ENCODE assay signal across 23 cellular contexts in the genomic region with DNA sequence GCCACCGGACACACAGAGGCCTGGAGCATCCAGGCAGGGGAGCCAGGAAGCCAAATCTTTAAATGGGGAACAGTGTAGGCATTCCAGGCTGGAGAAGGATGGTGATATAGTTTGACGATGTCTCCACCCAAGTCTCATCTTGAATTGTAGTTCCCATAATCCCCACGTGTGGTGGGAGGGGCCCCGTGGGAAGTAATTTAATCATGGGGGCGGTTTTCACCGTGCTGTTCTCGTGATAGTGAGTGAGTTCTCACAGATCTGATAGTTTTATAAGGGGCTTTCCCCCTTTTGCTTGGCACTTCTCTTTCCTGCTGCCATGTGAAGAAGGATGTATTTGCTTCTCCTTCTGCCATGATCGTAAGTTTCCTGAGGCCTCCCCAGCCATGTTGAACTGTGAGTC. TPM values are rescaled to one million over a fixed set of nuclear protein-coding genes. Genes with fewer than 3 reads are reported as not detected.
DNase-seq lines count a peak whose midpoint lies in the region; ATAC-seq and TF ChIP-seq lines count a peak whose summit lies in the region.
"Had no signal": no experiment of that assay in that cellular context is flagged by ENCODE, and none has a peak within 500 bp of the region (broad histone marks: within the 10 kb centered on the region; RNA-seq: fewer than 3 reads in every experiment).

No MANE protein-coding gene starts in this region.

- WGBS in H9 (ENCODE audit: extremely low coverage, insufficient read length, low lambda C conversion rate), result no CpG with 5 or more reads among the region's 8 CpGs

- no peak overlapping the region for H4K5ac ChIP-seq in H9 (ENCODE audit: insufficient read length, low read depth, low read length)

- H4K20me1 ChIP-seq in H9 (ENCODE audit: control insufficient read depth, insufficient read depth, insufficient read length), result no peaks in the 10 kb centered on the region

- no peak overlapping the region for H2AFZ ChIP-seq in H9 (ENCODE audit: low read length)

- H3K9me3 Mint-ChIP-seq in H9 (no peaks in the 10 kb centered on the region), activated B cell treated with CpG ODN at 0.5 μM for 24 hours (no peaks in the 10 kb centered on the region), memory B cell (no peaks in the 10 kb centered on the region)
- H3K9me3 Mint-ChIP-seq: CD4-positive, CD25-positive, alpha-beta regulatory T cell; nephron had no signal

- no peak overlapping the region for H3K4me3 Mint-ChIP-seq in H9
- H3K4me3 Mint-ChIP-seq in activated B cell treated with CpG ODN at 0.5 μM for 24 hours, result peak overlapping the region; percentile 46
- no peak overlapping the region for H3K4me3 Mint-ChIP-seq in memory B cell
- H3K4me3 Mint-ChIP-seq: activated CD8-positive, alpha-beta T cell treated with anti-CD3 and anti-CD28 coated beads, Interleukin-2, amount 10 ng/mL, durations not matched to agents 7 days and 5 days; CD4-positive, CD25-positive, alpha-beta regulatory T cell; nephron had no signal

- no peak overlapping the region for H2AK5ac ChIP-seq in H9 (ENCODE audit: insufficient read length, low read length)

- H3K27ac Mint-ChIP-seq in H9 (peak overlapping the region in 2 of 3 experiments; percentile 7 to 95; a peak in 2 of 7 replicates), activated B cell treated with CpG ODN at 0.5 μM for 24 hours (peak overlapping the region; percentile 12), memory B cell (no peak overlapping the region)
- H3K27ac Mint-ChIP-seq: activated CD8-positive, alpha-beta T cell treated with anti-CD3 and anti-CD28 coated beads, Interleukin-2, amount 10 ng/mL, durations not matched to agents 7 days and 5 days; CD4-positive, CD25-positive, alpha-beta regulatory T cell; nephron had no signal

- H3K4ac ChIP-seq in H9 (ENCODE audit: low read depth, low read length), result no peak overlapping the region

- H3K79me2 ChIP-seq in H9 (ENCODE audit: insufficient read depth, low read length), result no peaks in the 10 kb centered on the region

- H2BK12ac ChIP-seq in H9 (ENCODE audit: insufficient read length, low read depth, low read length), result no peak overlapping the region

- no peak overlapping the region for H3K23ac ChIP-seq in H9 (ENCODE audit: insufficient read length, low read depth, low read length)

- H2BK120ac ChIP-seq in H9 (ENCODE audit: low read depth, low read length, poor library complexity, severe bottlenecking), result no peak overlapping the region

- H3K4me1 ChIP-seq in BE2C (peaks cover 22% of the 10 kb centered on the region), H9 (ENCODE audit: insufficient read depth, low read length) (peaks cover 7% of the 10 kb centered on the region; the same call in 1 of the 2 replicates)
- H3K4me1 ChIP-seq: breast epithelium, vagina had no signal

- no peak overlapping the region for H3K14ac ChIP-seq in H9 (ENCODE audit: insufficient read depth, low read length)

- no peak overlapping the region for H3K27ac ChIP-seq in H9 (ENCODE audit: insufficient read length, low read depth, low read length)
- H3K27ac ChIP-seq: breast epithelium, vagina had no signal

- CTCF ChIA-PET in activated B cell treated with CpG ODN at 0.5 μM for 24 hours (lab: Charles Lee), result no interaction called here

- H3T11ph ChIP-seq in H9 (ENCODE audit: low read length), result no peak overlapping the region

- H3K79me1 ChIP-seq in H9 (ENCODE audit: insufficient read depth, low read depth, low read length, poor library complexity, severe bottlenecking), result no peaks in the 10 kb centered on the region

- H3K23me2 ChIP-seq in H9 (ENCODE audit: insufficient read length, low read depth, low read length, poor library complexity, severe bottlenecking), result no peaks in the 10 kb centered on the region

- H3K18ac ChIP-seq in H9 (ENCODE audit: insufficient read length, low read depth, low read length), result no peak overlapping the region

- H3K36me3 ChIP-seq in BE2C, result no peaks in the 10 kb centered on the region
- H3K36me3 ChIP-seq: breast epithelium, vagina had no signal

- H4K91ac ChIP-seq in H9 (ENCODE audit: insufficient read length, low read depth, low read length), result no peak overlapping the region

- TF ChIP-seq CTCF in BE2C (IDR thresholded peaks at IDR 0.05; ENCODE audit: low read depth, low read length), result no peak
- no peak for TF ChIP-seq CTCF in H9 (conservative IDR thresholded peaks at IDR 0.05)
- no peak for TF ChIP-seq CTCF in activated B cell treated with CpG ODN at 0.5 μM for 24 hours (IDR thresholded peaks at IDR 0.05)

- no peak overlapping the region for H2BK15ac ChIP-seq in H9 (ENCODE audit: low read depth, low read length)

- H3K4me2 ChIP-seq in H9 (ENCODE audit: insufficient read depth, insufficient read length, low read length), result no peak overlapping the region

- no peak overlapping the region for H3K56ac ChIP-seq in H9 (ENCODE audit: insufficient read length, low read depth, low read length)

- H3K4me1 Mint-ChIP-seq in H9 (peaks cover 27 to 50% of the 10 kb centered on the region in 2 experiments), activated B cell treated with CpG ODN at 0.5 μM for 24 hours (peaks cover 49% of the 10 kb centered on the region), memory B cell (peaks cover 11% of the 10 kb centered on the region)
- H3K4me1 Mint-ChIP-seq: nephron had no signal

- no peak overlapping the region for H3K9ac ChIP-seq in H9 (ENCODE audit: extremely low read depth, insufficient read length, low read length)

- no peak overlapping the region for H4K8ac ChIP-seq in H9 (replicated peaks; ENCODE audit: insufficient read length, low read depth, low read length)

- intact Hi-C loops in activated B cell treated with CpG ODN at 0.5 μM for 24 hours (cut with micrococcal nuclease), result no loop called here

- H3K4me3 ChIP-seq in BE2C (ENCODE audit: low read depth, low read length), result peak overlapping the region; percentile 34
- H3K4me3 ChIP-seq: breast epithelium, vagina had no signal

- H3K27me3 Mint-ChIP-seq in H9 (ENCODE audit: low read depth), result peaks cover 15% of the 10 kb centered on the region
- H3K27me3 Mint-ChIP-seq in activated B cell treated with CpG ODN at 0.5 μM for 24 hours, result peaks cover 3% of the 10 kb centered on the region
- H3K27me3 Mint-ChIP-seq in memory B cell, result peaks cover 15% of the 10 kb centered on the region

- no peaks in the 10 kb centered on the region for H3K27me3 ChIP-seq in BE2C
- no peaks in the 10 kb centered on the region for H3K27me3 ChIP-seq in H9 (ENCODE audit: insufficient read depth, low read length)
- H3K27me3 ChIP-seq: breast epithelium, vagina had no signal

- POLR2A ChIA-PET in activated B cell treated with CpG ODN at 0.5 μM for 24 hours (lab: Charles Lee), result no interaction called here

- H3K9me3 ChIP-seq in BE2C (no peaks in the 10 kb centered on the region), H9 (ENCODE audit: control insufficient read depth, low read depth, low read length) (no peaks in the 10 kb centered on the region)
- H3K9me3 ChIP-seq: breast epithelium, vagina had no signal

- H2BK20ac ChIP-seq in H9 (ENCODE audit: low read depth, low read length, poor library complexity, severe bottlenecking), result no peak overlapping the region

- no peaks in the 10 kb centered on the region; a peak in 1 of 7 replicates for H3K36me3 Mint-ChIP-seq in H9 (ENCODE audit: insufficient read depth in 1 of 3, low read depth in 3 of 3)
- no peaks in the 10 kb centered on the region for H3K36me3 Mint-ChIP-seq in activated B cell treated with CpG ODN at 0.5 μM for 24 hours (ENCODE audit: low read depth)
- H3K36me3 Mint-ChIP-seq in memory B cell, result no peaks in the 10 kb centered on the region
- H3K36me3 Mint-ChIP-seq: CD4-positive, CD25-positive, alpha-beta regulatory T cell had no signal

- no peak overlapping the region for H2BK5ac ChIP-seq in H9 (ENCODE audit: insufficient read length, low read length)

- ATAC-seq in activated B cell treated with CpG ODN at 0.5 μM for 24 hours (ENCODE audit: low read depth) (no peak), memory B cell (ENCODE audit: low read depth) (peak; percentile 27), HG02938 (IDR thresholded peaks at IDR 0.05; ENCODE audit: unreplicated experiment) (no peak)
- ATAC-seq: activated CD4-positive, CD25-positive, alpha-beta regulatory T cell treated with anti-CD3 and anti-CD28 coated beads, Interleukin-2, amount 50 U/mL, for 24 hours; activated CD8-positive, alpha-beta T cell treated with anti-CD3 and anti-CD28 coated beads, Interleukin-2, amount 10 ng/mL, durations not matched to agents 7 days and 5 days had no signal

- no peak for DNase-seq in BE2C
- DNase-seq in H9, result no peak
- no peak for DNase-seq in activated B cell treated with CpG ODN at 0.5 μM for 24 hours
- no peak for DNase-seq in memory B cell (ENCODE audit: low spot score in 2 of 2)
- no peak for DNase-seq in NK-92 (lab: John Stamatoyannopoulos, UW; ENCODE audit: unreplicated experiment)
- DNase-seq in NCI-H187 treated with DMSO at 0.1 percent for 48 hours (lab: John Stamatoyannopoulos, UW), result no peak
- DNase-seq in germinal center (ENCODE audit: low spot score), result no peak
- DNase-seq: activated CD8-positive, alpha-beta T cell treated with anti-CD3 and anti-CD28 coated beads, Interleukin-2, amount 10 ng/mL, durations not matched to agents 7 days and 5 days; activated gamma-delta T cell treated with Interleukin-2 at 50 U/mL for 16 hours; CD4-positive, CD25-positive, alpha-beta regulatory T cell; cortex of kidney; GDM1; KBM-7; midbrain; NCI-H1048; NCI-H2029; NK-92 treated with Interleukin-12 subunit alpha and Interleukin-12 subunit beta, amount 100 ng/mL, for 24 hours; posterior cingulate gyrus had no signal

RNA-seq across cellular contexts. Expression of a gene that starts 28.8 kb away (rescaled TPM):
- 14.4 TPM for polyA plus RNA-seq in BE2C (2012; ENCODE audit: insufficient read depth, insufficient read length, low read depth)
- total RNA-seq in H9 (2021) (16.4 and 17.2 TPM in 2 replicates), activated B cell treated with CpG ODN at 0.5 μM for 24 hours (5.3 and 6.9 TPM in 2 replicates)
